ENCODE assay signal across 9 cellular contexts in genomic region chr11:60775420-60775961, GRCh38. TPM values are rescaled to one million over a fixed set of nuclear protein-coding genes. Genes with fewer than 3 reads are reported as not detected.
DNase-seq lines count a peak whose midpoint lies in the region; ATAC-seq lines count a peak whose summit lies in the region.
"Had no signal": no experiment of that assay in that cellular context is flagged by ENCODE, and none has a peak within 500 bp of the region (broad histone marks: within the 10 kb centered on the region; RNA-seq: fewer than 3 reads in every experiment).

No MANE protein-coding gene starts in this region.

- no peak overlapping the region for H3K23ac ChIP-seq in mesendoderm (ENCODE audit: low read length)

- H4K5ac ChIP-seq in mesendoderm (ENCODE audit: low read length) = no peak overlapping the region

- no peaks in the 10 kb centered on the region for H3K27me3 ChIP-seq in CD4-positive, CD25-positive, alpha-beta regulatory T cell (ENCODE audit: control insufficient read depth, insufficient read depth, low read length)
- no peaks in the 10 kb centered on the region for H3K27me3 ChIP-seq in mesendoderm (ENCODE audit: insufficient read depth, low read length, poor library complexity)

- H3K9me3 ChIP-seq in CD4-positive, CD25-positive, alpha-beta regulatory T cell (ENCODE audit: control insufficient read depth in 2 of 2, low read length in 2 of 2) = no peaks in the 10 kb centered on the region

- peaks cover 14% of the 10 kb centered on the region for H3K27me3 Mint-ChIP-seq in CD4-positive, CD25-positive, alpha-beta regulatory T cell

- no peaks in the 10 kb centered on the region for H3K36me3 ChIP-seq in CD4-positive, CD25-positive, alpha-beta regulatory T cell (ENCODE audit: control insufficient read depth, insufficient read depth, low read length)
- no peaks in the 10 kb centered on the region for H3K36me3 ChIP-seq in mesendoderm (ENCODE audit: control insufficient read depth, insufficient read depth, low read length)

- no peaks in the 10 kb centered on the region for H3K9me3 Mint-ChIP-seq in CD4-positive, CD25-positive, alpha-beta regulatory T cell

- ATAC-seq in CD4-positive, CD25-positive, alpha-beta regulatory T cell (ENCODE audit: low read depth in 2 of 2) = peak; percentile 80 to 90
- ATAC-seq in GM19372 (IDR thresholded peaks at IDR 0.05; ENCODE audit: low read depth, unreplicated experiment) = peak; percentile 77
- ATAC-seq in HG03558 (IDR thresholded peaks at IDR 0.05; ENCODE audit: extremely low read depth, unreplicated experiment) = peak; percentile 69

- peak; percentile 56 to 89 (median 78) for DNase-seq in CD4-positive, CD25-positive, alpha-beta regulatory T cell
- DNase-seq in NCI-H69 (lab: John Stamatoyannopoulos, UW) = peak; percentile 96
- peak; percentile 75 to 79 for DNase-seq in activated CD4-positive, alpha-beta T cell treated with anti-CD3 and anti-CD28 coated beads, Interleukin-2, amount 50 U/mL, for 4 hours
- peak; percentile 71 for DNase-seq in effector CD4-positive, alpha-beta T cell
- DNase-seq in mesendoderm = peak; percentile 96
- DNase-seq in stimulated activated CD8-positive, alpha-beta memory T cell treated with anti-CD3 and anti-CD28 coated beads, Interleukin-2, amount 100 ng/mL, for 1 hour (ENCODE audit: low read depth in 2 of 2) = peak; percentile 63 to 64

- H3K4me3 Mint-ChIP-seq in CD4-positive, CD25-positive, alpha-beta regulatory T cell = no peak overlapping the region

- no peaks in the 10 kb centered on the region for H3K79me1 ChIP-seq in mesendoderm (ENCODE audit: low read length)

- no peak overlapping the region for H2BK5ac ChIP-seq in mesendoderm (ENCODE audit: low read length)

- H3K4me1 Mint-ChIP-seq in CD4-positive, CD25-positive, alpha-beta regulatory T cell = peaks cover 0 to 10% (median 4%) of the 10 kb centered on the region in 4 donors

- no peak overlapping the region for H2BK15ac ChIP-seq in mesendoderm (replicated peaks; ENCODE audit: low read depth)

- no peak overlapping the region for H3K9ac ChIP-seq in mesendoderm (ENCODE audit: low read length)

- no peak overlapping the region for H3K4me2 ChIP-seq in mesendoderm (ENCODE audit: low read length)

- H3K56ac ChIP-seq in mesendoderm (ENCODE audit: low read length) = no peak overlapping the region

- H3K18ac ChIP-seq in mesendoderm (ENCODE audit: low read length) = no peak overlapping the region

- no CpG with 5 or more reads among the region's 15 CpGs for WGBS in mesendoderm (ENCODE audit: extremely low coverage, insufficient coverage, low lambda C conversion rate)

- H2BK120ac ChIP-seq in mesendoderm (ENCODE audit: low read depth, low read length) = no peak overlapping the region

- H3K27ac ChIP-seq in CD4-positive, CD25-positive, alpha-beta regulatory T cell (ENCODE audit: insufficient read depth, low read length, poor library complexity, severe bottlenecking) = no peak overlapping the region
- no peak overlapping the region for H3K27ac ChIP-seq in mesendoderm (ENCODE audit: low read depth, low read length)

- H3K27ac Mint-ChIP-seq in CD4-positive, CD25-positive, alpha-beta regulatory T cell = peak overlapping the region in 1 of 3 donors; percentile 42

- no peak overlapping the region for H3K4ac ChIP-seq in mesendoderm (ENCODE audit: low read depth, low read length)

- H3K36me3 Mint-ChIP-seq in CD4-positive, CD25-positive, alpha-beta regulatory T cell = no peaks in the 10 kb centered on the region

- H3K4me3 ChIP-seq in CD4-positive, CD25-positive, alpha-beta regulatory T cell (ENCODE audit: low read depth, low read length) = no peak overlapping the region
- H3K4me3 ChIP-seq in mesendoderm (ENCODE audit: low read length) = no peak overlapping the region

- no peak overlapping the region for H2AK5ac ChIP-seq in mesendoderm (ENCODE audit: low read length)

- no peaks in the 10 kb centered on the region for H3K4me1 ChIP-seq in CD4-positive, CD25-positive, alpha-beta regulatory T cell (ENCODE audit: control insufficient read depth, insufficient read depth, low read length, poor library complexity, severe bottlenecking)
- H3K4me1 ChIP-seq in mesendoderm (ENCODE audit: control insufficient read depth, low read depth, low read length) = no peaks in the 10 kb centered on the region

- H4K8ac ChIP-seq in mesendoderm (ENCODE audit: low read depth, low read length) = no peak overlapping the region

- no peaks in the 10 kb centered on the region for H3K79me2 ChIP-seq in mesendoderm (ENCODE audit: control insufficient read depth, insufficient read depth, low read length)

RNA-seq across cellular contexts. Expression of gene MS4A10, which starts 9.6 kb away (rescaled TPM):
- total RNA-seq in CD4-positive, CD25-positive, alpha-beta regulatory T cell = not detected
- polyA plus RNA-seq in CD4-positive, CD25-positive, alpha-beta regulatory T cell = not detected
- not detected for polyA plus RNA-seq in mesendoderm (2013, experiment 1 of 2)
- not detected for polyA plus RNA-seq in mesendoderm (2013, experiment 2 of 2)

RNA-seq across cellular contexts. Expression of gene MS4A15, which starts 18.8 kb away (rescaled TPM):
- not detected for total RNA-seq in CD4-positive, CD25-positive, alpha-beta regulatory T cell
- not detected for polyA plus RNA-seq in CD4-positive, CD25-positive, alpha-beta regulatory T cell
- polyA plus RNA-seq in mesendoderm (2013, experiment 1 of 2) = 0.22 TPM
- 0.20 TPM for polyA plus RNA-seq in mesendoderm (2013, experiment 2 of 2)

RNA-seq across cellular contexts. Expression of gene MS4A18, which starts 51.0 kb away (rescaled TPM):
- not detected for total RNA-seq in CD4-positive, CD25-positive, alpha-beta regulatory T cell
- polyA plus RNA-seq in CD4-positive, CD25-positive, alpha-beta regulatory T cell = not detected
- polyA plus RNA-seq in mesendoderm (2013, experiment 1 of 2) = not detected
- not detected for polyA plus RNA-seq in mesendoderm (2013, experiment 2 of 2)
- polyA plus RNA-seq: adipose tissue had no signal
